In genomic region chr10:34392641-34393170, GRCh38 we compare ENCODE assay signal across 21 cellular contexts.
DNase-seq lines count a peak whose midpoint lies in the region; TF ChIP-seq lines count a peak whose summit lies in the region.
"Had no signal": no experiment of that assay in that cellular context is flagged by ENCODE, and none has a peak within 500 bp of the region (broad histone marks: within the 10 kb centered on the region; RNA-seq: fewer than 3 reads in every experiment).

No MANE protein-coding gene starts in this region.

- H2BK120ac ChIP-seq in mesenchymal stem cell (ENCODE audit: low read depth, low read length): no peak overlapping the region

- H2AFZ ChIP-seq in mammary epithelial cell (ENCODE audit: low read depth, low read length) (no peak overlapping the region), mesenchymal stem cell (ENCODE audit: low read depth, low read length) (no peak overlapping the region)

- no peaks in the 10 kb centered on the region for H4K20me1 ChIP-seq in mammary epithelial cell (ENCODE audit: insufficient read depth, low read length)

- H3K23ac ChIP-seq in mesenchymal stem cell (ENCODE audit: low read length in 2 of 2): no peak overlapping the region

- H3K27ac ChIP-seq in mammary epithelial cell (ENCODE audit: insufficient read depth, low read depth, low read length) (no peak overlapping the region), breast epithelium (no peak overlapping the region), mesenchymal stem cell (ENCODE audit: low read length, poor library complexity, severe bottlenecking) (no peak overlapping the region), dorsolateral prefrontal cortex (no peak overlapping the region)
- H3K27ac ChIP-seq: 22Rv1, C4-2B had no signal

- no peak for TF ChIP-seq POLR2A in breast epithelium (IDR thresholded peaks at IDR 0.05)

- H3K4me2 ChIP-seq in mammary epithelial cell (ENCODE audit: insufficient read depth, low read depth, low read length) (no peak overlapping the region), mesenchymal stem cell (ENCODE audit: low read length, poor library complexity, severe bottlenecking) (no peak overlapping the region)

- no peak for TF ChIP-seq CTCF in mammary epithelial cell (conservative IDR thresholded peaks at IDR 0.05 in 1 of 2, IDR thresholded peaks at IDR 0.05 in 1 of 2; ENCODE audit: extremely low read depth in 1 of 2, insufficient read depth in 1 of 2, low read depth in 1 of 2, low read length in 2 of 2)
- TF ChIP-seq CTCF in breast epithelium (IDR thresholded peaks at IDR 0.05): no peak
- no peak for TF ChIP-seq CTCF in dorsolateral prefrontal cortex (IDR thresholded peaks at IDR 0.05 in 54 of 56, conservative IDR thresholded peaks at IDR 0.05 in 2 of 56; ENCODE audit: low read depth in 1 of 56, partially characterized antibody in 56 of 56)

- in situ Hi-C loops in mammary epithelial cell (cut with MboI; ENCODE audit: low sequenced_read_pairs in 2 of 2): no loop called here

- no peak overlapping the region for H2BK12ac ChIP-seq in mesenchymal stem cell (ENCODE audit: low read length in 2 of 2)

- DNase-seq in mammary epithelial cell: peak; percentile 4
- DNase-seq in breast epithelium (ENCODE audit: low spot score in 2 of 2): no peak
- DNase-seq in epidermal melanocyte (ENCODE audit: insufficient read length, low spot score): peak; percentile 28
- DNase-seq in mesenchymal stem cell: peak; percentile 26
- peak; percentile 55 for DNase-seq in superior temporal gyrus (ENCODE audit: extremely low spot score)
- DNase-seq in activated gamma-delta T cell treated with Interleukin-2 at 50 U/mL for 16 hours: no peak
- no peak for DNase-seq in stimulated activated naive CD4-positive, alpha-beta T cell treated with Interleukin-2 at 50 U/mL for 16 hours (lab: John Stamatoyannopoulos, UW)
- no peak for DNase-seq in dorsolateral prefrontal cortex
- DNase-seq: AML-193, DMS79 treated with DMSO at 0.1 percent for 48 hours, NCI-H1105, NCI-H1694, NCI-H2081 treated with DMSO at 0.1 percent for 48 hours, NCI-H510A treated with DMSO at 0.1 percent for 48 hours, NCI-H82, OCI-M1, RPMI8226, SHP77 treated with DMSO at 0.1 percent for 48 hours had no signal

- H3K36me3 ChIP-seq in mammary epithelial cell (ENCODE audit: insufficient read depth, low read length) (peaks cover 2% of the 10 kb centered on the region), breast epithelium (no peaks in the 10 kb centered on the region), mesenchymal stem cell (ENCODE audit: control insufficient read depth in 1 of 2, insufficient read depth in 2 of 2, low read depth in 1 of 2, low read length in 2 of 2) (peaks cover 0 to 9% of the 10 kb centered on the region in 2 experiments)
- H3K36me3 ChIP-seq: HAP-1 had no signal

- H3K9ac ChIP-seq in mammary epithelial cell (ENCODE audit: insufficient read depth, low read length): no peak overlapping the region
- H3K9ac ChIP-seq in mesenchymal stem cell (ENCODE audit: low read length): no peak overlapping the region

- CTCF ChIA-PET in mammary epithelial cell (lab: Charles Lee; ENCODE audit: low non-redundant PET): no interaction called here

- dilution Hi-C loops in mammary epithelial cell (cut with HindIII; ENCODE audit: low sequenced_read_pairs): no loop called here

- H3K79me2 ChIP-seq in mammary epithelial cell (ENCODE audit: insufficient read depth, low read length): no peaks in the 10 kb centered on the region

- no peak overlapping the region for H2BK15ac ChIP-seq in mesenchymal stem cell (ENCODE audit: low read depth, poor library complexity, severe bottlenecking)

- H3K14ac ChIP-seq in mesenchymal stem cell (ENCODE audit: low read length in 2 of 2): no peak overlapping the region

- H3K4me3 ChIP-seq in mammary epithelial cell (replicated peaks in 1 of 3; ENCODE audit: insufficient read depth in 1 of 3, low read depth in 2 of 3, low read length in 3 of 3) (no peak overlapping the region), breast epithelium (no peak overlapping the region), mesenchymal stem cell (ENCODE audit: insufficient read depth in 1 of 2, low read depth in 1 of 2, low read length in 2 of 2) (no peak overlapping the region), dorsolateral prefrontal cortex (no peak overlapping the region)
- H3K4me3 ChIP-seq: HAP-1 had no signal

- H2BK5ac ChIP-seq in mesenchymal stem cell (ENCODE audit: low read depth, low read length, poor library complexity, severe bottlenecking): no peak overlapping the region

- no peak overlapping the region for H4K91ac ChIP-seq in mesenchymal stem cell (ENCODE audit: low read length)

- H4K8ac ChIP-seq in mesenchymal stem cell (ENCODE audit: low read length): no peak overlapping the region

- BruUV-seq in mammary epithelial cell (replicated peaks; lab: Mats Ljungman, UMichigan): no TSS peak

- H3K4me1 ChIP-seq in mammary epithelial cell (ENCODE audit: insufficient read depth, low read length) (peaks cover 4% of the 10 kb centered on the region), breast epithelium (no peaks in the 10 kb centered on the region), mesenchymal stem cell (ENCODE audit: control insufficient read depth, insufficient read depth, low read depth, low read length) (no peaks in the 10 kb centered on the region)
- H3K4me1 ChIP-seq: HAP-1 had no signal

- peaks cover 23% of the 10 kb centered on the region for H3K79me1 ChIP-seq in mesenchymal stem cell (replicated peaks; ENCODE audit: low read length, poor library complexity, severe bottlenecking)

- intact Hi-C loops in mammary epithelial cell (cut with micrococcal nuclease): no loop called here
- intact Hi-C loops in breast epithelium (cut with DNase I; ENCODE audit: low total_unique reads): no loop called here
- intact Hi-C loops in dorsolateral prefrontal cortex (cut with DNase I): no loop called here

- H3K27me3 ChIP-seq in mammary epithelial cell (ENCODE audit: insufficient read depth, low read length): no peaks in the 10 kb centered on the region
- H3K27me3 ChIP-seq in breast epithelium: no peaks in the 10 kb centered on the region
- H3K27me3 ChIP-seq in mesenchymal stem cell (ENCODE audit: control insufficient read depth in 1 of 2, insufficient read depth in 1 of 2, low read length in 2 of 2): no peaks in the 10 kb centered on the region
- no peaks in the 10 kb centered on the region for H3K27me3 ChIP-seq in dorsolateral prefrontal cortex

- no peak overlapping the region for H3K4ac ChIP-seq in mesenchymal stem cell (ENCODE audit: low read depth in 1 of 2, low read length in 2 of 2)

- H3K9me3 ChIP-seq in mammary epithelial cell (replicated peaks; ENCODE audit: insufficient read depth, low read length) (no peaks in the 10 kb centered on the region), breast epithelium (no peaks in the 10 kb centered on the region), mesenchymal stem cell (ENCODE audit: control insufficient read depth, low read length) (no peaks in the 10 kb centered on the region)
- H3K9me3 ChIP-seq: HAP-1 had no signal

- no peak overlapping the region for H2AK5ac ChIP-seq in mesenchymal stem cell (ENCODE audit: low read length, severe bottlenecking)

- H3K18ac ChIP-seq in mesenchymal stem cell (ENCODE audit: low read depth in 1 of 2, low read length in 2 of 2): no peak overlapping the region

Comparison
In these comparisons a context has a peak if more than half of its experiments do, and no peak if none do; other contexts are left out.
1. DNase-seq: peak in mammary epithelial cell (single experiment), epidermal melanocyte (single experiment), mesenchymal stem cell (single experiment) and superior temporal gyrus (single experiment); none in breast epithelium (0 of 2), activated gamma-delta T cell treated with Interleukin-2 at 50 U/mL for 16 hours (single experiment), stimulated activated naive CD4-positive, alpha-beta T cell treated with Interleukin-2 at 50 U/mL for 16 hours (single experiment) and dorsolateral prefrontal cortex (0 of 10).